ENCODE assay signal across 28 cellular contexts in genomic region chr10:93250010-93250409, GRCh38.
"Had no signal": no experiment of that assay in that cellular context is flagged by ENCODE, and none has a peak within 500 bp of the region (broad histone marks: within the 10 kb centered on the region; RNA-seq: fewer than 3 reads in every experiment).

No MANE protein-coding gene starts in this region.

- H3K4me1 Mint-ChIP-seq: naive thymus-derived CD4-positive, alpha-beta T cell; stimulated activated memory B cell treated with anti-CD40 and anti-IgM and Interleukin-4, amounts not matched to agents 10 μg/mL and 1 μg/mL and 100 μg/mL, for 72 hours; stimulated activated naive CD8-positive, alpha-beta T cell treated with anti-CD3 and anti-CD28 coated beads, Interleukin-15, amount 100 ng/mL, for 72 hours had no signal

- ATAC-seq: left cardiac atrium; left lung; mucosa of descending colon; naive thymus-derived CD4-positive, alpha-beta T cell; natural killer cell treated with Interleukin-12 subunit alpha and Interleukin-12 subunit beta and Interleukin-15 and Interleukin-18, amount 100 ng/mL, for 72 hours; pancreas; right cardiac atrium; stimulated activated memory B cell treated with anti-CD40 and anti-IgM and Interleukin-4, amounts not matched to agents 10 μg/mL and 1 μg/mL and 100 μg/mL, for 72 hours; stimulated activated naive CD8-positive, alpha-beta T cell treated with anti-CD3 and anti-CD28 coated beads, Interleukin-15, amount 100 ng/mL, for 72 hours had no signal

- H3K4me2 ChIP-seq: smooth muscle cell had no signal

- H3K27me3 ChIP-seq: left lung, pancreas, tibial nerve, upper lobe of left lung, vagina had no signal

- H3K36me3 Mint-ChIP-seq: naive thymus-derived CD4-positive, alpha-beta T cell; natural killer cell treated with Interleukin-12 subunit alpha and Interleukin-12 subunit beta and Interleukin-15 and Interleukin-18, amount 100 ng/mL, for 72 hours; stimulated activated memory B cell treated with anti-CD40 and anti-IgM and Interleukin-4, amounts not matched to agents 10 μg/mL and 1 μg/mL and 100 μg/mL, for 72 hours had no signal

- H3K36me3 ChIP-seq: left lung, pancreas, prostate gland, tibial nerve, upper lobe of left lung, vagina had no signal

- H3K27ac ChIP-seq: left lung, pancreas, prostate gland, tibial nerve, upper lobe of left lung, vagina had no signal

- FAIRE-seq: keratinocyte, pancreas had no signal

- H3K4me3 Mint-ChIP-seq: naive thymus-derived CD4-positive, alpha-beta T cell; natural killer cell treated with Interleukin-12 subunit alpha and Interleukin-12 subunit beta and Interleukin-15 and Interleukin-18, amount 100 ng/mL, for 72 hours; stimulated activated memory B cell treated with anti-CD40 and anti-IgM and Interleukin-4, amounts not matched to agents 10 μg/mL and 1 μg/mL and 100 μg/mL, for 72 hours; stimulated activated naive CD8-positive, alpha-beta T cell treated with anti-CD3 and anti-CD28 coated beads, Interleukin-15, amount 100 ng/mL, for 72 hours had no signal

- H3K4me1 ChIP-seq: left lung, pancreas, upper lobe of left lung, vagina had no signal

- DNase-seq: hippocampal formation; kidney glomerular epithelial cell; left cardiac atrium; left lung; midbrain; mucosa of descending colon; naive thymus-derived CD4-positive, alpha-beta T cell; nucleus accumbens; pancreas; posterior cingulate gyrus; retina; right cardiac atrium; stimulated activated CD4-positive, alpha-beta T cell treated with anti-CD3 and anti-CD28 coated beads, Interleukin-1b, Interleukin-23, amount 100 ng/mL, for 48 hours; stimulated activated CD4-positive, alpha-beta T cell treated with anti-CD3 and anti-CD28 coated beads, Interleukin-2, amount 100 ng/mL, for 48 hours; stimulated activated CD4-positive, alpha-beta T cell treated with anti-CD3 and anti-CD28 coated beads, Interleukin-4, amount 100 ng/mL, for 4 hours; stimulated activated CD8-positive, alpha-beta memory T cell treated with anti-CD3 and anti-CD28 coated beads, Interleukin-4, amount 100 ng/mL, for 48 hours; stimulated activated naive CD4-positive, alpha-beta T cell treated with Interleukin-2 at 50 U/mL for 16 hours; stimulated activated naive CD8-positive, alpha-beta T cell treated with anti-CD3 and anti-CD28 coated beads, Interleukin-15, amount 100 ng/mL, for 72 hours; substantia nigra; upper lobe of left lung had no signal

- H3K4me3 ChIP-seq: left lung, lung, mucosa of descending colon, pancreas, prostate gland, smooth muscle cell, tibial nerve, upper lobe of left lung, vagina had no signal

- H3K9me3 ChIP-seq: left lung, mucosa of descending colon, pancreas, prostate gland, tibial nerve, upper lobe of left lung, vagina had no signal

- H3K27ac Mint-ChIP-seq: naive thymus-derived CD4-positive, alpha-beta T cell; natural killer cell treated with Interleukin-12 subunit alpha and Interleukin-12 subunit beta and Interleukin-15 and Interleukin-18, amount 100 ng/mL, for 72 hours; stimulated activated memory B cell treated with anti-CD40 and anti-IgM and Interleukin-4, amounts not matched to agents 10 μg/mL and 1 μg/mL and 100 μg/mL, for 72 hours; stimulated activated naive CD8-positive, alpha-beta T cell treated with anti-CD3 and anti-CD28 coated beads, Interleukin-15, amount 100 ng/mL, for 72 hours had no signal

- H3K9me3 Mint-ChIP-seq: natural killer cell treated with Interleukin-12 subunit alpha and Interleukin-12 subunit beta and Interleukin-15 and Interleukin-18, amount 100 ng/mL, for 72 hours; stimulated activated memory B cell treated with anti-CD40 and anti-IgM and Interleukin-4, amounts not matched to agents 10 μg/mL and 1 μg/mL and 100 μg/mL, for 72 hours; stimulated activated naive CD8-positive, alpha-beta T cell treated with anti-CD3 and anti-CD28 coated beads, Interleukin-15, amount 100 ng/mL, for 72 hours had no signal
